ENCODE assay signal across 7 cellular contexts in genomic region chr15:60408438-60409105, GRCh38. TPM values are rescaled to one million over a fixed set of nuclear protein-coding genes. Genes with fewer than 3 reads are reported as not detected.
DNase-seq lines count a peak whose midpoint lies in the region; ATAC-seq and TF ChIP-seq lines count a peak whose summit lies in the region.

No MANE protein-coding gene starts in this region.

- H3K9ac ChIP-seq in neural progenitor cell = no peak overlapping the region

- H3K27ac ChIP-seq in osteoblast (ENCODE audit: low read depth, low read length) (peak overlapping the region; percentile 86), neural progenitor cell (no peak overlapping the region)

- no peaks in the 10 kb centered on the region for H3K9me3 Mint-ChIP-seq in neural progenitor cell

- no peaks in the 10 kb centered on the region for H3K27me3 ChIP-seq in osteoblast (ENCODE audit: insufficient read depth, low read length)
- no peaks in the 10 kb centered on the region for H3K27me3 ChIP-seq in neural progenitor cell

- H2AFZ ChIP-seq in osteoblast (ENCODE audit: low read length) (no peak overlapping the region), neural progenitor cell (replicated peaks) (no peak overlapping the region)

- peaks cover 2% of the 10 kb centered on the region for H3K27me3 Mint-ChIP-seq in neural progenitor cell (ENCODE audit: insufficient read depth, low read depth)

- peak; percentile 72 to 76 for DNase-seq in Kasumi-1 (lab: John Stamatoyannopoulos, UW)
- DNase-seq in astrocyte of the spinal cord (ENCODE audit: low read depth, low spot score) = peak; percentile 76
- DNase-seq in osteoblast (ENCODE audit: insufficient read length, low spot score, missing footprints) = peak; percentile 87
- DNase-seq in Ammon's horn (ENCODE audit: low spot score) = no peak
- DNase-seq in neural progenitor cell (ENCODE audit: low spot score) = no peak

- H3K27ac Mint-ChIP-seq in neural progenitor cell = no peak overlapping the region

- H3K36me3 ChIP-seq in osteoblast (ENCODE audit: insufficient read depth, low read length) = no peaks in the 10 kb centered on the region
- no peaks in the 10 kb centered on the region for H3K36me3 ChIP-seq in neural progenitor cell

- in situ Hi-C loops in astrocyte of the spinal cord (cut with HindIII; ENCODE audit: low sequenced_read_pairs) = no loop called here

- H3K4me1 ChIP-seq in osteoblast (ENCODE audit: insufficient read depth, low read length) = peaks cover 37% of the 10 kb centered on the region
- H3K4me1 ChIP-seq in neural progenitor cell = peaks cover 13% of the 10 kb centered on the region

- ATAC-seq in GM18909 (IDR thresholded peaks at IDR 0.05; ENCODE audit: poor library complexity, unreplicated experiment) = peak; percentile 63
- ATAC-seq in GM21737 (IDR thresholded peaks at IDR 0.05; ENCODE audit: unreplicated experiment) = no peak

- H3K79me2 ChIP-seq in osteoblast (ENCODE audit: insufficient read depth, low read length) (no peaks in the 10 kb centered on the region), neural progenitor cell (ENCODE audit: low read depth) (no peaks in the 10 kb centered on the region)

- H3K4me3 ChIP-seq in astrocyte of the spinal cord (ENCODE audit: low read depth, low read length) (no peak overlapping the region), osteoblast (ENCODE audit: insufficient read depth, low read length) (no peak overlapping the region), neural progenitor cell (no peak overlapping the region)

- no peak for TF ChIP-seq CTCF in astrocyte of the spinal cord (IDR thresholded peaks at IDR 0.05; ENCODE audit: low read depth, low read length)
- no peak for TF ChIP-seq CTCF in osteoblast (IDR thresholded peaks at IDR 0.05; ENCODE audit: extremely low read depth, low read depth, low read length)
- no peak for TF ChIP-seq CTCF in neural progenitor cell (IDR thresholded peaks at IDR 0.05)

- H3K36me3 Mint-ChIP-seq in neural progenitor cell = no peaks in the 10 kb centered on the region

- no peak overlapping the region for H3K4me3 Mint-ChIP-seq in neural progenitor cell

- H3K4me2 ChIP-seq in osteoblast (ENCODE audit: insufficient read depth, low read length) (peak overlapping the region; percentile 67), neural progenitor cell (no peak overlapping the region)

- H4K20me1 ChIP-seq in osteoblast (ENCODE audit: insufficient read depth, low read length) = no peaks in the 10 kb centered on the region
- no peaks in the 10 kb centered on the region for H4K20me1 ChIP-seq in neural progenitor cell (ENCODE audit: low read depth)

- no peaks in the 10 kb centered on the region for H3F3A ChIP-seq in neural progenitor cell (ENCODE audit: low read depth)

- H3K9me3 ChIP-seq in osteoblast (ENCODE audit: low read depth, low read length) = no peaks in the 10 kb centered on the region
- H3K9me3 ChIP-seq in neural progenitor cell (ENCODE audit: low read depth) = no peaks in the 10 kb centered on the region

- H3K4me1 Mint-ChIP-seq in neural progenitor cell = peaks cover 13% of the 10 kb centered on the region

RNA-seq across cellular contexts. Expression of gene ANXA2, which starts 10.8 kb away (rescaled TPM):
- total RNA-seq in osteoblast (2,826 and 3,042 TPM in 2 replicates), neural progenitor cell (ENCODE audit: low replicate concordance) (20.1 and 21.8 TPM in 2 replicates)

Comparison
In these comparisons a context has a peak if more than half of its experiments do, and no peak if none do; other contexts are left out.
1. DNase-seq: peak in Kasumi-1 (2 of 2), astrocyte of the spinal cord (single experiment) and osteoblast (single experiment); none in Ammon's horn (single experiment) and neural progenitor cell (single experiment).
2. RNA of gene ANXA2, which starts 10.8 kb away (total RNA-seq): 2,826 to 3,042 TPM in osteoblast; 20.1 to 21.8 TPM in neural progenitor cell; every median in the first group is over 100 times any median in the second.